Comparison of ENCODE assay signal across 20 cellular contexts in the genomic region with DNA sequence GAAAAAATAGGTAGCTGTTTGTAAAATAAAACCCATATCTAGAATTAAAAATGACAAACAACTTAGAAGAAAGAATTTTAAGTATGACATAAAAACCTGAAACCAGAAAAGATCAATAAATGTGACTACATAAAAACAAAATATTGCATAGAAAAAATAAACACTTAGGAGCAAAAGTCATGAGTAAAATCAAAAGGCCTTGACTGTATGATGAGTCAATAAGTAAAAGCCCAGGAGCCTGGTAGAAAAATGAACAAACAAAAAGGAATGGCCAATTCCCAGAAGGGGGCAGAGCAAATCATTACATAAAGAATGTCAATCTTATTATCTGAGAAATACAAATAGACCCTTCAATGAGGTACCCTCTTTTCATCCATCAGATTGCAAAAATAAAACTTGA.
"Had no signal": no experiment of that assay in that cellular context is flagged by ENCODE, and none has a peak within 500 bp of the region (broad histone marks: within the 10 kb centered on the region; RNA-seq: fewer than 3 reads in every experiment).

No MANE protein-coding gene starts in this region.

- H3K9me3 Mint-ChIP-seq: activated CD4-positive, alpha-beta memory T cell treated with anti-CD3 and anti-CD28 coated beads, Interleukin-2, amount 10 ng/mL, durations not matched to agents 7 days and 5 days; activated T-helper 17 cell treated with anti-CD3 and anti-CD28 coated beads, Interleukin-2, amount 50 U/mL, for 72 hours; brain; neural crest cell; stimulated activated naive CD8-positive, alpha-beta T cell treated with anti-CD3 and anti-CD28 coated beads, Interleukin-15, Interleukin-2, amounts not matched to agents 100 ng/mL and 50 ng/mL, for 24 hours had no signal

- H3K4me3 Mint-ChIP-seq: activated CD4-positive, alpha-beta memory T cell treated with anti-CD3 and anti-CD28 coated beads, Interleukin-2, amount 10 ng/mL, durations not matched to agents 7 days and 5 days; activated CD4-positive, alpha-beta T cell treated with anti-CD3 and anti-CD28 coated beads for 36 hours; activated naive CD8-positive, alpha-beta T cell treated with anti-CD3 and anti-CD28 coated beads for 36 hours; activated T-helper 17 cell treated with anti-CD3 and anti-CD28 coated beads, Interleukin-2, amount 50 U/mL, for 72 hours; brain; neural crest cell; stimulated activated naive CD8-positive, alpha-beta T cell treated with anti-CD3 and anti-CD28 coated beads, Interleukin-15, Interleukin-2, amounts not matched to agents 100 ng/mL and 50 ng/mL, for 24 hours had no signal

- H3K36me3 Mint-ChIP-seq: activated naive CD8-positive, alpha-beta T cell treated with anti-CD3 and anti-CD28 coated beads for 36 hours; brain had no signal

- DNase-seq: activated CD4-positive, alpha-beta memory T cell treated with anti-CD3 and anti-CD28 coated beads, Interleukin-2, amount 10 ng/mL, durations not matched to agents 7 days and 5 days; activated CD4-positive, alpha-beta T cell treated with anti-CD3 and anti-CD28 coated beads for 36 hours; activated naive CD4-positive, alpha-beta T cell; activated naive CD8-positive, alpha-beta T cell treated with anti-CD3 and anti-CD28 coated beads for 36 hours; activated T-cell treated with anti-CD3 and anti-CD28 coated beads, Interleukin-2, amount 50 U/mL, for 1 hour; caudate nucleus; dorsolateral prefrontal cortex; kidney glomerular epithelial cell; left ventricle myocardium inferior; stimulated activated CD4-positive, alpha-beta T cell treated with anti-CD3 and anti-CD28 coated beads, Interleukin-15, amount 100 ng/mL, for 24 hours; stimulated activated CD4-positive, alpha-beta T cell treated with anti-CD3 and anti-CD28 coated beads, Interleukin-2, amount 100 ng/mL, for 48 hours; transverse colon; uterus had no signal

- FAIRE-seq: colon, frontal cortex had no signal

- H3K27me3 Mint-ChIP-seq: brain, progenitor cell of endocrine pancreas had no signal

- H3K27ac Mint-ChIP-seq: activated CD4-positive, alpha-beta memory T cell treated with anti-CD3 and anti-CD28 coated beads, Interleukin-2, amount 10 ng/mL, durations not matched to agents 7 days and 5 days; activated CD4-positive, alpha-beta T cell treated with anti-CD3 and anti-CD28 coated beads for 36 hours; activated naive CD8-positive, alpha-beta T cell treated with anti-CD3 and anti-CD28 coated beads for 36 hours; activated T-helper 17 cell treated with anti-CD3 and anti-CD28 coated beads, Interleukin-2, amount 50 U/mL, for 72 hours; progenitor cell of endocrine pancreas; stimulated activated naive CD8-positive, alpha-beta T cell treated with anti-CD3 and anti-CD28 coated beads, Interleukin-15, Interleukin-2, amounts not matched to agents 100 ng/mL and 50 ng/mL, for 24 hours had no signal

- ATAC-seq: activated CD4-positive, alpha-beta T cell treated with anti-CD3 and anti-CD28 coated beads for 36 hours; activated T-helper 17 cell treated with anti-CD3 and anti-CD28 coated beads, Interleukin-2, amount 50 U/mL, for 72 hours had no signal

- H3K4me1 Mint-ChIP-seq: neural crest cell had no signal
